In genomic region chr18:59663096-59663495, GRCh38 we compare ENCODE assay signal across 16 cellular contexts. TPM values are rescaled to one million over a fixed set of nuclear protein-coding genes. Genes with fewer than 3 reads are reported as not detected.
DNase-seq lines count a peak whose midpoint lies in the region; ATAC-seq and TF ChIP-seq lines count a peak whose summit lies in the region.
"Had no signal": no experiment of that assay in that cellular context is flagged by ENCODE, and none has a peak within 500 bp of the region (broad histone marks: within the 10 kb centered on the region; RNA-seq: fewer than 3 reads in every experiment).

No MANE protein-coding gene starts in this region.

- H4K20me1 ChIP-seq in IMR-90 (ENCODE audit: insufficient read depth, low read length): peaks cover 27% of the 10 kb centered on the region

- H2AFZ ChIP-seq in IMR-90 (replicated peaks; ENCODE audit: low read length, poor library complexity): no peak overlapping the region

- no peak overlapping the region for H3K4me3 ChIP-seq in IMR-90 (ENCODE audit: insufficient read depth, low read depth, low read length)
- peak overlapping the region; percentile 40 for H3K4me3 ChIP-seq in adipocyte (ENCODE audit: low read length)
- H3K4me3 ChIP-seq in mucosa of descending colon: no peak overlapping the region

- 100% methylated on average over 1 of the region's 1 CpG; no CpG with 5 or more reads in 1 of the 2 experiments for WGBS in IMR-90 (ENCODE audit: extremely low coverage in 2 of 2, insufficient read length in 1 of 2), 2 experiments

- H3K4me1 ChIP-seq in IMR-90 (ENCODE audit: control insufficient read depth, insufficient read depth, low read length): peaks cover 31% of the 10 kb centered on the region
- H3K4me1 ChIP-seq in adipocyte (ENCODE audit: control insufficient read depth, insufficient read depth, low read length): peaks cover 76% of the 10 kb centered on the region
- peaks cover 51% of the 10 kb centered on the region for H3K4me1 ChIP-seq in foreskin keratinocyte
- no peaks in the 10 kb centered on the region for H3K4me1 ChIP-seq in mucosa of descending colon (ENCODE audit: low read depth)
- H3K4me1 ChIP-seq: BE2C had no signal

- H2AK9ac ChIP-seq in IMR-90 (replicated peaks; ENCODE audit: low read depth, low read length, poor library complexity): no peak overlapping the region

- no peak overlapping the region for H4K8ac ChIP-seq in IMR-90 (ENCODE audit: low read depth in 2 of 2, low read length in 2 of 2)

- H2BK120ac ChIP-seq in IMR-90 (ENCODE audit: low read depth, low read length): peak overlapping the region; percentile 9; the same call in 1 of the 2 replicates

- H2BK20ac ChIP-seq in IMR-90 (ENCODE audit: low read depth, low read length): 0 out of 2 replicates have a peak overlapping the region, but pooled peaks have one; percentile 13

- H4K5ac ChIP-seq in IMR-90 (ENCODE audit: low read depth, low read length): no peak overlapping the region

- peaks cover 40 to 84% of the 10 kb centered on the region in 2 experiments for H3K79me1 ChIP-seq in IMR-90 (ENCODE audit: low read depth in 1 of 2, low read length in 2 of 2)

- H3K23ac ChIP-seq in IMR-90 (ENCODE audit: low read depth, low read length): no peak overlapping the region; the same call in 1 of the 2 replicates

- no peak for TF ChIP-seq RAD21 in IMR-90 (IDR thresholded peaks at IDR 0.05; ENCODE audit: low read length)

- no peak for ATAC-seq in IMR-90 (ENCODE audit: low read depth)
- no peak for ATAC-seq in foreskin keratinocyte
- no peak for ATAC-seq in mucosa of descending colon
- no peak for ATAC-seq in HG02870 (IDR thresholded peaks at IDR 0.05; ENCODE audit: unreplicated experiment)
- ATAC-seq: HepG2 had no signal

- H3K4me2 ChIP-seq in IMR-90 (ENCODE audit: low read depth, low read length): no peak overlapping the region

- H3K27me3 ChIP-seq in IMR-90 (ENCODE audit: control insufficient read depth, insufficient read depth, low read length) (no peaks in the 10 kb centered on the region), adipocyte (replicated peaks; ENCODE audit: control insufficient read depth, insufficient read depth, low read length) (no peaks in the 10 kb centered on the region), foreskin keratinocyte (no peaks in the 10 kb centered on the region)
- H3K27me3 ChIP-seq: BE2C had no signal

- H3K9me3 Mint-ChIP-seq in osteocyte (ENCODE audit: unreplicated experiment): no peaks in the 10 kb centered on the region
- H3K9me3 Mint-ChIP-seq: H9 had no signal

- H3K27ac Mint-ChIP-seq in osteocyte (ENCODE audit: unreplicated experiment): peak overlapping the region; percentile 40
- H3K27ac Mint-ChIP-seq: CD4-positive, alpha-beta memory T cell; H9 had no signal

- POLR2A ChIA-PET in IMR-90 (lab: Charles Lee; ENCODE audit: unreplicated experiment): no interaction called here

- peaks cover 14% of the 10 kb centered on the region for H3K9me1 ChIP-seq in IMR-90 (ENCODE audit: insufficient read depth, low read length)

- no peaks in the 10 kb centered on the region for H3K9me3 ChIP-seq in IMR-90 (ENCODE audit: control insufficient read depth, insufficient read depth, low read length)
- no peaks in the 10 kb centered on the region for H3K9me3 ChIP-seq in adipocyte (ENCODE audit: control insufficient read depth, low read length)
- H3K9me3 ChIP-seq in mucosa of descending colon: no peaks in the 10 kb centered on the region
- H3K9me3 ChIP-seq: BE2C had no signal

- intact Hi-C loops in IMR-90 (cut with micrococcal nuclease): no loop called here
- intact Hi-C loops in mucosa of descending colon (cut with DNase I, micrococcal nuclease): no loop called here

- H2BK15ac ChIP-seq in IMR-90 (ENCODE audit: low read depth, low read length): no peak overlapping the region; the same call in 2 of the 3 replicates

- dilution Hi-C loops in IMR-90 (cut with HindIII; ENCODE audit: low sequenced_read_pairs, unreplicated experiment): no loop called here

- H3K27ac ChIP-seq in IMR-90 (ENCODE audit: insufficient read depth, low read length): no peak overlapping the region
- H3K27ac ChIP-seq in foreskin keratinocyte: peak overlapping the region; percentile 46
- H3K27ac ChIP-seq: C4-2B had no signal

- H3K56ac ChIP-seq in IMR-90 (ENCODE audit: extremely low read depth, insufficient read depth, low read length): no peak overlapping the region

- H4K91ac ChIP-seq in IMR-90 (ENCODE audit: insufficient read depth, low read depth, low read length): no peak overlapping the region

- no peak for TF ChIP-seq CTCF in IMR-90 (conservative IDR thresholded peaks at IDR 0.05; ENCODE audit: low read depth, low read length)
- TF ChIP-seq CTCF in foreskin keratinocyte (conservative IDR thresholded peaks at IDR 0.05): no peak
- TF ChIP-seq CTCF in osteocyte (IDR thresholded peaks at IDR 0.05): no peak
- TF ChIP-seq CTCF in mucosa of descending colon (IDR thresholded peaks at IDR 0.05): no peak

- CTCF ChIA-PET in IMR-90 (lab: Yijun Ruan, JAX): interaction anchor here (1.2 kb wide), 1 partner anchor 34 kb away, joined by 4 read pairs; the partner anchor contains the start of gene CCBE1

- H3K18ac ChIP-seq in IMR-90 (ENCODE audit: low read depth, low read length): no peak overlapping the region

- no peak for TF ChIP-seq POLR2A in IMR-90 (IDR thresholded peaks at IDR 0.05; ENCODE audit: low read depth, low read length)

- H2AK5ac ChIP-seq in IMR-90 (ENCODE audit: low read depth, low read length): peak overlapping the region; percentile 37; the same call in 1 of the 2 replicates

- no peak overlapping the region for H3K4ac ChIP-seq in IMR-90 (ENCODE audit: low read depth, low read length)

- H3K4me3 Mint-ChIP-seq in osteocyte (ENCODE audit: unreplicated experiment): no peak overlapping the region
- H3K4me3 Mint-ChIP-seq: CD4-positive, alpha-beta memory T cell; H9 had no signal

- H2BK5ac ChIP-seq in IMR-90 (ENCODE audit: low read depth, low read length, poor library complexity, severe bottlenecking): no peak overlapping the region

- no peak overlapping the region for H3K14ac ChIP-seq in IMR-90 (replicated peaks; ENCODE audit: low read depth, low read length)

- H3K27me3 Mint-ChIP-seq in osteocyte (ENCODE audit: unreplicated experiment): no peaks in the 10 kb centered on the region

- H3K36me3 ChIP-seq in IMR-90 (ENCODE audit: control insufficient read depth, insufficient read depth, low read length): no peaks in the 10 kb centered on the region
- no peaks in the 10 kb centered on the region for H3K36me3 ChIP-seq in adipocyte (ENCODE audit: control insufficient read depth, insufficient read depth, low read length, severe bottlenecking)
- H3K36me3 ChIP-seq in mucosa of descending colon (ENCODE audit: low read depth): no peaks in the 10 kb centered on the region
- H3K36me3 ChIP-seq: BE2C had no signal

- in situ Hi-C loops in IMR-90 (cut with MboI; ENCODE audit: low sequenced_read_pairs): no loop called here

- no peaks in the 10 kb centered on the region for H3K36me3 Mint-ChIP-seq in osteocyte (ENCODE audit: unreplicated experiment)
- H3K36me3 Mint-ChIP-seq: CD4-positive, alpha-beta memory T cell had no signal

- no TSS peak for BruUV-seq in IMR-90 (replicated peaks; lab: Mats Ljungman, UMichigan)

- no peak for DNase-seq in IMR-90
- DNase-seq in adipocyte (ENCODE audit: low read depth): no peak
- DNase-seq in foreskin keratinocyte: peak; percentile 42 to 59
- DNase-seq in osteocyte (ENCODE audit: extremely low spot score, unreplicated experiment): no peak
- no peak for DNase-seq in mucosa of descending colon
- no peak for DNase-seq in NCI-H2081 treated with DMSO at 0.1 percent for 48 hours (lab: John Stamatoyannopoulos, UW)
- DNase-seq in T1000 (lab: John Stamatoyannopoulos, UW): no peak
- DNase-seq: BE2C; CD4-positive, alpha-beta memory T cell; DMS153; DMS79 treated with DMSO at 0.1 percent for 48 hours; GOT3; H9 had no signal

- H3K4me1 Mint-ChIP-seq in osteocyte (ENCODE audit: unreplicated experiment): peaks cover 66% of the 10 kb centered on the region
- H3K4me1 Mint-ChIP-seq: CD4-positive, alpha-beta memory T cell had no signal

- H3K9ac ChIP-seq in IMR-90 (ENCODE audit: low read depth, low read length) (no peak overlapping the region), adipocyte (ENCODE audit: low read length) (no peak overlapping the region)

TF ChIP-seq in IMR-90, 13 proteins besides CTCF, POLR2A, EP300 and RAD21:
- TF ChIP-seq MAFK (IDR thresholded peaks at IDR 0.05; ENCODE audit: low read depth, low read length): no peak
- TF ChIP-seq CHD1 (IDR thresholded peaks at IDR 0.05; ENCODE audit: low read depth, low read length): no peak
- TF ChIP-seq ELK1 (IDR thresholded peaks at IDR 0.05; ENCODE audit: borderline replicate concordance, low read depth, low read length): no peak
- TF ChIP-seq FOS (IDR thresholded peaks at IDR 0.05; ENCODE audit: low read depth, low read length): no peak
- TF ChIP-seq MXI1 (IDR thresholded peaks at IDR 0.05; ENCODE audit: borderline replicate concordance, low read depth, low read length): no peak
- TF ChIP-seq MAZ (IDR thresholded peaks at IDR 0.05; ENCODE audit: borderline replicate concordance, low read depth, low read length): no peak
- TF ChIP-seq SMC3 (IDR thresholded peaks at IDR 0.05; ENCODE audit: low read depth, low read length): no peak
- TF ChIP-seq NFE2L2 (IDR thresholded peaks at IDR 0.05; ENCODE audit: low read depth, low read length): no peak
- no peak for TF ChIP-seq BHLHE40 (IDR thresholded peaks at IDR 0.05; ENCODE audit: low read depth, low read length)
- no peak for TF ChIP-seq RFX5 (IDR thresholded peaks at IDR 0.05; ENCODE audit: low read depth, low read length)
- no peak for TF ChIP-seq RCOR1 (IDR thresholded peaks at IDR 0.05; ENCODE audit: insufficient replicate concordance, low read length)

RNA-seq across cellular contexts. Expression of gene CCBE1, which starts 34.1 kb away (rescaled TPM):
- total RNA-seq in IMR-90 (2012; rRNA removed) (93.9 and 148 TPM in 2 replicates), foreskin keratinocyte (24.7 and 39.0 TPM in 2 replicates), osteocyte (22.8 and 30.9 TPM in 2 replicates), mucosa of descending colon (10 to 100 TPM in 1 of 3 donors, 1 to 10 TPM in 2; 1.6 to 54.7 (median 2.2) TPM)
- polyA plus RNA-seq in IMR-90 (2012; rRNA removed) (64.8 and 65.1 TPM in 2 replicates), foreskin keratinocyte (17.2 and 31.3 TPM in 2 replicates)
- 37.7 and 114 TPM in 2 replicates for polyA plus RNA-seq in IMR-90 (2012; cell fraction: cytosol; rRNA removed)
- polyA plus RNA-seq in IMR-90 (2012; cell fraction: nucleus; rRNA removed; ENCODE audit: low replicate concordance): 22.9 and 25.9 TPM in 2 replicates
- total RNA-seq: CD4-positive, alpha-beta memory T cell; HepG2 had no signal
- polyA plus RNA-seq: CD4-positive, alpha-beta memory T cell; HepG2 had no signal

Comparison
In these comparisons a context has a peak if more than half of its experiments do, and no peak if none do; other contexts are left out.
1. DNase-seq: peak in foreskin keratinocyte (2 of 2); none in IMR-90 (single experiment), adipocyte (single experiment), osteocyte (single experiment), mucosa of descending colon (0 of 3), NCI-H2081 treated with DMSO at 0.1 percent for 48 hours (single experiment) and T1000 (single experiment).